In genomic region chr1:62720946-62721554, GRCh38 we compare ENCODE assay signal across 16 cellular contexts. TPM values are rescaled to one million over a fixed set of nuclear protein-coding genes. Genes with fewer than 3 reads are reported as not detected.
DNase-seq lines count a peak whose midpoint lies in the region; ATAC-seq and TF ChIP-seq lines count a peak whose summit lies in the region.
"Had no signal": no experiment of that assay in that cellular context is flagged by ENCODE, and none has a peak within 500 bp of the region (broad histone marks: within the 10 kb centered on the region; RNA-seq: fewer than 3 reads in every experiment).

No MANE protein-coding gene starts in this region.

- no peak for DNase-seq in left ventricle myocardium superior
- DNase-seq in left cardiac atrium = no peak
- peak in 1 of 2 donors; percentile 56 for DNase-seq in left colon
- no peak for DNase-seq in HuH-7 (ENCODE audit: low spot score)
- no peak for DNase-seq in activated CD8-positive, alpha-beta memory T cell treated with anti-CD3 and anti-CD28 coated beads for 24 hours
- no peak for DNase-seq in stimulated activated naive CD8-positive, alpha-beta T cell treated with anti-CD3 and anti-CD28 coated beads, Interleukin-15, amount 100 ng/mL, for 72 hours
- DNase-seq in NCI-H2107 treated with DMSO at 0.1 percent for 48 hours (lab: John Stamatoyannopoulos, UW; ENCODE audit: unreplicated experiment) = no peak
- DNase-seq: activated CD4-positive, alpha-beta T cell treated with anti-CD3 and anti-CD28 coated beads for 36 hours; activated T-cell treated with anti-CD3 and anti-CD28 coated beads, Interleukin-2, amount 50 U/mL, for 48 hours; anterior cingulate cortex; DMS79 treated with DMSO at 0.1 percent for 48 hours; HCEC 1CT; pancreas; stimulated activated CD4-positive, alpha-beta T cell treated with anti-CD3 and anti-CD28 coated beads, Interleukin-2, amount 100 ng/mL, for 24 hours had no signal

- H3K27ac ChIP-seq in VCaP = peak overlapping the region; percentile 76

- intact Hi-C loops in left ventricle myocardium superior (cut with micrococcal nuclease) = no loop called here
- intact Hi-C loops in left cardiac atrium (cut with DNase I) = no loop called here
- intact Hi-C loops in left colon (cut with DNase I, micrococcal nuclease) = no loop called here

- no peak overlapping the region for H3K27ac Mint-ChIP-seq in stimulated activated naive CD8-positive, alpha-beta T cell treated with anti-CD3 and anti-CD28 coated beads, Interleukin-15, amount 100 ng/mL, for 72 hours
- H3K27ac Mint-ChIP-seq: activated CD4-positive, alpha-beta T cell treated with anti-CD3 and anti-CD28 coated beads for 36 hours; stimulated activated memory B cell treated with anti-CD40 and anti-IgM and Interleukin-4, amounts not matched to agents 10 μg/mL and 1 μg/mL and 100 μg/mL, for 72 hours had no signal

- ATAC-seq in left ventricle myocardium superior (peak; percentile 43), left cardiac atrium (no peak), left colon (peak; percentile 89)
- ATAC-seq in stimulated activated naive CD8-positive, alpha-beta T cell treated with anti-CD3 and anti-CD28 coated beads, Interleukin-15, amount 100 ng/mL, for 72 hours = no peak
- ATAC-seq: activated CD4-positive, alpha-beta T cell treated with anti-CD3 and anti-CD28 coated beads for 36 hours; stimulated activated memory B cell treated with anti-CD40 and anti-IgM and Interleukin-4, amounts not matched to agents 10 μg/mL and 1 μg/mL and 100 μg/mL, for 72 hours had no signal

- peaks cover 7% of the 10 kb centered on the region for H3K27me3 Mint-ChIP-seq in stimulated activated naive CD8-positive, alpha-beta T cell treated with anti-CD3 and anti-CD28 coated beads, Interleukin-15, amount 100 ng/mL, for 72 hours
- H3K27me3 Mint-ChIP-seq: stimulated activated memory B cell treated with anti-CD40 and anti-IgM and Interleukin-4, amounts not matched to agents 10 μg/mL and 1 μg/mL and 100 μg/mL, for 72 hours had no signal

- H3K9me3 Mint-ChIP-seq in stimulated activated naive CD8-positive, alpha-beta T cell treated with anti-CD3 and anti-CD28 coated beads, Interleukin-15, amount 100 ng/mL, for 72 hours = no peaks in the 10 kb centered on the region
- H3K9me3 Mint-ChIP-seq: stimulated activated memory B cell treated with anti-CD40 and anti-IgM and Interleukin-4, amounts not matched to agents 10 μg/mL and 1 μg/mL and 100 μg/mL, for 72 hours had no signal

- peaks cover 6% of the 10 kb centered on the region for H3K4me1 Mint-ChIP-seq in stimulated activated naive CD8-positive, alpha-beta T cell treated with anti-CD3 and anti-CD28 coated beads, Interleukin-15, amount 100 ng/mL, for 72 hours

- no peak for TF ChIP-seq CTCF in VCaP (conservative IDR thresholded peaks at IDR 0.05)

- H3K4me3 Mint-ChIP-seq in stimulated activated naive CD8-positive, alpha-beta T cell treated with anti-CD3 and anti-CD28 coated beads, Interleukin-15, amount 100 ng/mL, for 72 hours = no peak overlapping the region
- H3K4me3 Mint-ChIP-seq: activated CD4-positive, alpha-beta T cell treated with anti-CD3 and anti-CD28 coated beads for 36 hours; stimulated activated memory B cell treated with anti-CD40 and anti-IgM and Interleukin-4, amounts not matched to agents 10 μg/mL and 1 μg/mL and 100 μg/mL, for 72 hours had no signal

RNA-seq across cellular contexts. Expression of gene DOCK7, which starts 32.9 kb away (rescaled TPM):
- total RNA-seq in left ventricle myocardium superior = 9.4 TPM
- total RNA-seq in left cardiac atrium = 10 to 100 TPM; 11.3 to 16.0 TPM
- 10 to 100 TPM; 31.5 to 33.8 TPM for total RNA-seq in left colon

Comparison
In these comparisons a context has a peak if more than half of its experiments do, and no peak if none do; other contexts are left out.
1. ATAC-seq: peak in left ventricle myocardium superior (single experiment) and left colon (single experiment); none in left cardiac atrium (0 of 2) and stimulated activated naive CD8-positive, alpha-beta T cell treated with anti-CD3 and anti-CD28 coated beads, Interleukin-15, amount 100 ng/mL, for 72 hours (single experiment).